Comparison of ENCODE assay signal across 1 cellular context in genomic region chr10:75611081-75611971, GRCh38.
TF ChIP-seq lines count a peak whose summit lies in the region.

No MANE protein-coding gene starts in this region.

TF ChIP-seq in GM23338, 12 proteins besides CTCF, POLR2A, EP300 and RAD21 (continued from another document):
- TF ChIP-seq POLR2AphosphoS5 (IDR thresholded peaks at IDR 0.05; ENCODE audit: low read depth) (no peak), REST (IDR thresholded peaks at IDR 0.05; ENCODE audit: unreplicated experiment) (no peak), CREB1 (CRISPR knock-in tag; IDR thresholded peaks at IDR 0.05; ENCODE audit: low read depth) (no peak), ZNF114 (CRISPR knock-in tag; IDR thresholded peaks at IDR 0.05) (no peak), EZH2phosphoT487 (IDR thresholded peaks at IDR 0.05; ENCODE audit: unreplicated experiment) (no peak), ZNF331 (CRISPR knock-in tag; IDR thresholded peaks at IDR 0.05; ENCODE audit: low read depth) (no peak)
